28 cellular contexts compared by ENCODE assay signal in the genomic region with DNA sequence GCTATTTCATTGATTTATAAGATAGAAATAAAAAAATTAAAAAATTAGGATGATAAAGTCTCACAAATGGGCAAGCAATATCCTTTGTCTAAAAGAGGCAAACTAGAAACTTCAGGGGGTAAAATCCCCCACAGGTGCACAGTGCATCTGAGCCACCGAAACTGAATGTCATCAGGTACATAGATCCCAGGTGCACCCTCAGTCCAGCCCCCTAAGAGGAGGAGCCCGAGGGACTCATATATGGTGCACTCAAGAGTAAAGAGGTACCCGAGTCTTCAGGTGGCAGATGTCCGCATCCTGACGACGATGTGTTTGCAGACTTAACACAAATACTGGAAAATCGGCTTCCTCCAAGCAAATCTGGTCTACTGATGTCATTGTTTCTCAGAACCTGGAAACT.
"Had no signal": no experiment of that assay in that cellular context is flagged by ENCODE, and none has a peak within 500 bp of the region (broad histone marks: within the 10 kb centered on the region; RNA-seq: fewer than 3 reads in every experiment).

No MANE protein-coding gene starts in this region.

- H3K27ac ChIP-seq: body of pancreas, colonic mucosa, gastrocnemius medialis, ovary, right lobe of liver, testis had no signal

- ATAC-seq: activated CD4-positive, alpha-beta T cell treated with anti-CD3 and anti-CD28 coated beads for 36 hours; activated T-cell treated with anti-CD3 and anti-CD28 coated beads, Interleukin-2, amount 50 U/mL, for 72 hours; body of pancreas; gastrocnemius medialis; left cardiac atrium; left ventricle myocardium superior; naive thymus-derived CD4-positive, alpha-beta T cell; right lobe of liver; stimulated activated naive CD8-positive, alpha-beta T cell treated with anti-CD3 and anti-CD28 coated beads, Interleukin-15, Interleukin-2, amounts not matched to agents 100 U/mL and 50 U/mL, for 24 hours had no signal

- H3K9me3 ChIP-seq: body of pancreas, colonic mucosa, gastrocnemius medialis, ovary, right lobe of liver, testis had no signal

- H3K4me3 Mint-ChIP-seq: activated CD4-positive, alpha-beta T cell treated with anti-CD3 and anti-CD28 coated beads for 36 hours; activated naive CD8-positive, alpha-beta T cell; activated T-cell treated with anti-CD3 and anti-CD28 coated beads, Interleukin-2, amount 50 U/mL, for 72 hours; naive thymus-derived CD4-positive, alpha-beta T cell had no signal

- H3K27me3 Mint-ChIP-seq: progenitor cell of endocrine pancreas had no signal

- H3K27ac Mint-ChIP-seq: activated CD4-positive, alpha-beta T cell treated with anti-CD3 and anti-CD28 coated beads for 36 hours; activated naive CD8-positive, alpha-beta T cell; activated T-cell treated with anti-CD3 and anti-CD28 coated beads, Interleukin-2, amount 50 U/mL, for 72 hours; naive thymus-derived CD4-positive, alpha-beta T cell; progenitor cell of endocrine pancreas had no signal

- FAIRE-seq: keratinocyte, urothelium cell line had no signal

- H3K36me3 ChIP-seq: colonic mucosa, gastrocnemius medialis, ovary, right lobe of liver had no signal

- H3K27me3 ChIP-seq: body of pancreas, colonic mucosa, gastrocnemius medialis, ovary, right lobe of liver, testis had no signal

- H3K9me3 Mint-ChIP-seq: activated T-cell treated with anti-CD3 and anti-CD28 coated beads, Interleukin-2, amount 50 U/mL, for 72 hours had no signal

- H3K36me3 Mint-ChIP-seq: activated naive CD8-positive, alpha-beta T cell; naive thymus-derived CD4-positive, alpha-beta T cell had no signal

- DNase-seq: activated CD4-positive, alpha-beta T cell treated with anti-CD3 and anti-CD28 coated beads for 36 hours; activated CD4-positive, alpha-beta T cell treated with anti-CD3 and anti-CD28 coated beads, Interleukin-2, amount 50 U/mL, for 4 hours; activated CD4-positive, CD25-positive, alpha-beta regulatory T cell; activated naive CD4-positive, alpha-beta T cell; activated T-cell treated with anti-CD3 and anti-CD28 coated beads for 4 hours; activated T-cell treated with anti-CD3 and anti-CD28 coated beads, Interleukin-2, amount 50 U/mL, for 72 hours; anterior cingulate cortex; body of pancreas; cerebellar nuclear complex; colonic mucosa; effector CD8-positive, alpha-beta T cell; erythroblast; gastrocnemius medialis; glutamatergic neuron; left cardiac atrium; left ventricle myocardium superior; naive thymus-derived CD4-positive, alpha-beta T cell; ovary; right lobe of liver; stimulated activated CD4-positive, alpha-beta T cell treated with anti-CD3 and anti-CD28 coated beads, Interleukin-12 subunit alpha, Interleukin-12 subunit beta, amount 100 ng/mL, for 4 hours; stimulated activated CD4-positive, alpha-beta T cell treated with anti-CD3 and anti-CD28 coated beads, Interleukin-4, amount 100 ng/mL, for 1 hour; stimulated activated naive CD8-positive, alpha-beta T cell treated with anti-CD3 and anti-CD28 coated beads, Interleukin-15, Interleukin-2, amounts not matched to agents 100 U/mL and 50 U/mL, for 24 hours; testis had no signal

- H3K4me1 ChIP-seq: body of pancreas, gastrocnemius medialis, right lobe of liver, testis had no signal

- H3K4me3 ChIP-seq: body of pancreas, colonic mucosa, gastrocnemius medialis, ovary, right lobe of liver, skin epidermis, testis had no signal

- H3K4me1 Mint-ChIP-seq: activated CD4-positive, alpha-beta T cell treated with anti-CD3 and anti-CD28 coated beads for 36 hours had no signal
